Comparison of ENCODE assay signal across 11 cellular contexts in the genomic region with DNA sequence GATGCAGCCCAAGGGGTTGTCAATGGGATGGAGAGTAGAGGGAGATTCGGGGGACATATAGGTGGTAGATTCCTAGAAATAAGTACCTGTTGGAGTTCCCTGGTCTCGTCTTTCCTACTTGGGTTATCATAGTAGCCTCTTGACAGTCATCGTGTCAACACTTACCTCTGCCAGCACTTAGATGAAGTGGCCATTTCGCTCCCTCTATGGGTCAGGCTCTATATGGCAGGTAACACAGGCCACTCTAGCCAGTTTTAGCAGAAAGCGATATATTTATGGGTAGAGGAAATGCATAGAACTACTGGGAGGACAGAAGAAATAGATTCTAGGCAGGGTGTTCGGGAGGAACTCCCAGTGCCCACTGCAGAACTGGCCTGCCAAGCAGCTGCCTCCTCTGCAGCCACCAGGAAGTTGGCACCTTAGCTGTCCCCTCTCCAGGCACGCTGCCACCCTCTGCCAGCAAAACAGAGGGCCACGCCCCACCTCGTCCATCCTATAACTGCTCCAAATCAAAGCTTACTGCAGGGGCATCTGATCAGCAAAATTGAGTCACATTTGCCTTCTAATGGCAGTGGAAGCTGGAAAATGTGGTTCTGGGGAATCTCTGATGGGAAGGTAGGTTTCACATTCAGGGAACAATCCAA.
DNase-seq lines count a peak whose midpoint lies in the region; ATAC-seq and TF ChIP-seq lines count a peak whose summit lies in the region.
"Had no signal": no experiment of that assay in that cellular context is flagged by ENCODE, and none has a peak within 500 bp of the region (broad histone marks: within the 10 kb centered on the region; RNA-seq: fewer than 3 reads in every experiment).

No MANE protein-coding gene starts in this region.

- no peaks in the 10 kb centered on the region for H3K9me3 ChIP-seq in mucosa of descending colon

- peak; percentile 44; the same call in 2 of the 3 replicates for TF ChIP-seq CTCF in GM12872 (IDR thresholded peaks at IDR 0.05; ENCODE audit: insufficient read depth, low read depth, low read length)
- peak; percentile 28 for TF ChIP-seq CTCF in HFF-Myc (IDR thresholded peaks at IDR 0.05; ENCODE audit: low read depth, low read length, missing control alignments)
- no peak for TF ChIP-seq CTCF in mucosa of descending colon (IDR thresholded peaks at IDR 0.05)

- DNase-seq in HFF-Myc (ENCODE audit: extremely low read depth, low read depth), result no peak
- DNase-seq in RPMI7951 (ENCODE audit: low read depth), result peak; percentile 29
- no peak for DNase-seq in mucosa of descending colon
- no peak for DNase-seq in NCI-H2227 (lab: John Stamatoyannopoulos, UW; ENCODE audit: unreplicated experiment)
- no peak for DNase-seq in NCI-H187 treated with DMSO at 0.1 percent for 48 hours (lab: John Stamatoyannopoulos, UW)
- no peak for DNase-seq in HUDEP-2 (lab: John Stamatoyannopoulos, UW; ENCODE audit: unreplicated experiment in 76 of 76)
- DNase-seq: GOT3, KG1 had no signal

- peak; percentile 21 for ATAC-seq in mucosa of descending colon
- ATAC-seq in HG03039 (IDR thresholded peaks at IDR 0.05; ENCODE audit: unreplicated experiment), result no peak
- ATAC-seq: Right ventricle myocardium inferior had no signal

- H3K36me3 ChIP-seq in mucosa of descending colon (ENCODE audit: low read depth), result no peaks in the 10 kb centered on the region

- H3K4me3 ChIP-seq in HFF-Myc (replicated peaks; ENCODE audit: low read depth, low read length), result no peak overlapping the region
- no peak overlapping the region for H3K4me3 ChIP-seq in mucosa of descending colon

- no peaks in the 10 kb centered on the region for H3K4me1 ChIP-seq in mucosa of descending colon (ENCODE audit: low read depth)

- intact Hi-C loops in mucosa of descending colon (cut with DNase I, micrococcal nuclease), result no loop called here
